In the genomic region with DNA sequence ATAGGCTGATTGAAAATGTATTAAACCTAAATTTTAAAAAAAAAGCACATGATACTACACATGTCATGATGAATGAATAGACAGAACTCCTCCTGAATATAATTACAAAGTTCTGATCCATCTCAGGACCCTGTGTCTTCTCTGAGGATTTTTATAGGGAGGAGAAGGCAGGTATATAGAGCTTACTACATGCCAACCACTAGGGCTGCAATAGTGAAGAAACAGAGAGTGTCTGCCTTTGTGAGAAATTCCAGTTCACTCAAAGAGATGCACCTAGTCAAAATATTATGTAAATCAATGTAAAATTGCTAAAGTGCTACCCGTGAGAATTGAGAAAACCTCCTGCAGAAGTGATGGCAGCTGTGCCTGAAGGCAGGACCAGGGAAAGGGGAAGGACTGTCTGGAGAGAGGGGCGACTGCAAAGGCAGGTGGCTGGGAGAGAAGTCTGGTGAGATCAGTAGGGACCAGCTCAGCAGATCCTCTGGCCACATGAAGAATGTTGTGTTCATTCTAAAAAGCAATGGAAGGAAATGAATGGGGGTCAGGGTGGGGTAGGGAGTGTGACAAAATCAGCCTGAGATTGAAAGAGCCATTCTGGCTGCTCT, we compare ENCODE assay signal across 1 cellular context.
TF ChIP-seq lines count a peak whose summit lies in the region.

No MANE protein-coding gene starts in this region.

TF ChIP-seq in GM23338, 12 proteins besides CTCF, POLR2A, EP300 and RAD21 (continued from another document):
- TF ChIP-seq, protein P1, sequence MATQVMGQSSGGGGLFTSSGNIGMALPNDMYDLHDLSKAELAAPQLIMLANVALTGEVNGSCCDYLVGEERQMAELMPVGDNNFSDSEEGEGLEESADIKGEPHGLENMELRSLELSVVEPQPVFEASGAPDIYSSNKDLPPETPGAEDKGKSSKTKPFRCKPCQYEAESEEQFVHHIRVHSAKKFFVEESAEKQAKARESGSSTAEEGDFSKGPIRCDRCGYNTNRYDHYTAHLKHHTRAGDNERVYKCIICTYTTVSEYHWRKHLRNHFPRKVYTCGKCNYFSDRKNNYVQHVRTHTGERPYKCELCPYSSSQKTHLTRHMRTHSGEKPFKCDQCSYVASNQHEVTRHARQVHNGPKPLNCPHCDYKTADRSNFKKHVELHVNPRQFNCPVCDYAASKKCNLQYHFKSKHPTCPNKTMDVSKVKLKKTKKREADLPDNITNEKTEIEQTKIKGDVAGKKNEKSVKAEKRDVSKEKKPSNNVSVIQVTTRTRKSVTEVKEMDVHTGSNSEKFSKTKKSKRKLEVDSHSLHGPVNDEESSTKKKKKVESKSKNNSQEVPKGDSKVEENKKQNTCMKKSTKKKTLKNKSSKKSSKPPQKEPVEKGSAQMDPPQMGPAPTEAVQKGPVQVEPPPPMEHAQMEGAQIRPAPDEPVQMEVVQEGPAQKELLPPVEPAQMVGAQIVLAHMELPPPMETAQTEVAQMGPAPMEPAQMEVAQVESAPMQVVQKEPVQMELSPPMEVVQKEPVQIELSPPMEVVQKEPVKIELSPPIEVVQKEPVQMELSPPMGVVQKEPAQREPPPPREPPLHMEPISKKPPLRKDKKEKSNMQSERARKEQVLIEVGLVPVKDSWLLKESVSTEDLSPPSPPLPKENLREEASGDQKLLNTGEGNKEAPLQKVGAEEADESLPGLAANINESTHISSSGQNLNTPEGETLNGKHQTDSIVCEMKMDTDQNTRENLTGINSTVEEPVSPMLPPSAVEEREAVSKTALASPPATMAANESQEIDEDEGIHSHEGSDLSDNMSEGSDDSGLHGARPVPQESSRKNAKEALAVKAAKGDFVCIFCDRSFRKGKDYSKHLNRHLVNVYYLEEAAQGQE (IDR thresholded peaks at IDR 0.05; ENCODE audit: unreplicated experiment) = no peak
